Comparison of ENCODE assay signal across 8 cellular contexts in genomic region chr2:177243073-177243472, GRCh38. TPM values are rescaled to one million over a fixed set of nuclear protein-coding genes. Genes with fewer than 3 reads are reported as not detected.
DNase-seq lines count a peak whose midpoint lies in the region; ATAC-seq and TF ChIP-seq lines count a peak whose summit lies in the region.

No MANE protein-coding gene starts in this region.

- WGBS in body of pancreas, 2 donors: 88 to 95% methylated on average over 3 of the region's 3 CpGs
- WGBS in mesodermal cell (ENCODE audit: insufficient coverage in 2 of 2), 2 experiments: 97% methylated on average over 2 of the region's 3 CpGs; no CpG with 5 or more reads in 1 of the 2 experiments

- no peaks in the 10 kb centered on the region for H3K36me3 ChIP-seq in body of pancreas (replicated peaks in 1 of 2; ENCODE audit: insufficient read depth in 1 of 2, low read depth in 2 of 2)
- H3K36me3 ChIP-seq in mesodermal cell (ENCODE audit: control insufficient read depth, insufficient read depth, low read length): peaks cover 10% of the 10 kb centered on the region
- H3K36me3 ChIP-seq in tibial artery: no peaks in the 10 kb centered on the region

- peaks cover 23% of the 10 kb centered on the region for H3K36me3 Mint-ChIP-seq in activated CD8-positive, alpha-beta memory T cell treated with anti-CD3 and anti-CD28 coated beads, Interleukin-2, amount 10 ng/mL, durations not matched to agents 7 days and 5 days

- no peak for TF ChIP-seq POLR2A in body of pancreas (IDR thresholded peaks at IDR 0.05)

- H3K27ac Mint-ChIP-seq in activated CD8-positive, alpha-beta memory T cell treated with anti-CD3 and anti-CD28 coated beads, Interleukin-2, amount 10 ng/mL, durations not matched to agents 7 days and 5 days: peak overlapping the region; percentile 13

- no peak for ATAC-seq in activated CD8-positive, alpha-beta memory T cell treated with anti-CD3 and anti-CD28 coated beads, Interleukin-2, amount 10 ng/mL, durations not matched to agents 7 days and 5 days
- ATAC-seq in body of pancreas (no peak), HG02588 (IDR thresholded peaks at IDR 0.05; ENCODE audit: unreplicated experiment) (no peak)

- DNase-seq in activated CD8-positive, alpha-beta memory T cell treated with anti-CD3 and anti-CD28 coated beads, Interleukin-2, amount 10 ng/mL, durations not matched to agents 7 days and 5 days: no peak
- no peak for DNase-seq in activated CD8-positive, alpha-beta memory T cell treated with anti-CD3 and anti-CD28 coated beads, Interleukin-2, amount 50 U/mL, for 4 hours
- no peak for DNase-seq in body of pancreas
- no peak for DNase-seq in tibial artery
- no peak for DNase-seq in stimulated activated CD4-positive, alpha-beta T cell treated with anti-CD3 and anti-CD28 coated beads, Interleukin-2, amount 100 ng/mL, for 24 hours
- DNase-seq in retina: no peak

- H3K27me3 Mint-ChIP-seq in activated CD8-positive, alpha-beta memory T cell treated with anti-CD3 and anti-CD28 coated beads, Interleukin-2, amount 10 ng/mL, durations not matched to agents 7 days and 5 days: no peaks in the 10 kb centered on the region

- H3K4me1 ChIP-seq in body of pancreas: peaks cover 86% of the 10 kb centered on the region
- H3K4me1 ChIP-seq in mesodermal cell (ENCODE audit: control insufficient read depth, insufficient read depth, low read length, poor library complexity, severe bottlenecking): peaks cover 49% of the 10 kb centered on the region
- peaks cover 8 to 98% (median 80%) of the 10 kb centered on the region in 4 donors for H3K4me1 ChIP-seq in tibial artery

- H3K9me3 ChIP-seq in body of pancreas (no peaks in the 10 kb centered on the region), mesodermal cell (ENCODE audit: control insufficient read depth, low read length) (no peaks in the 10 kb centered on the region), tibial artery (no peaks in the 10 kb centered on the region)

- no peaks in the 10 kb centered on the region for H3K27me3 ChIP-seq in body of pancreas
- H3K27me3 ChIP-seq in tibial artery: no peaks in the 10 kb centered on the region

- peaks cover 69% of the 10 kb centered on the region for H3K4me1 Mint-ChIP-seq in activated CD8-positive, alpha-beta memory T cell treated with anti-CD3 and anti-CD28 coated beads, Interleukin-2, amount 10 ng/mL, durations not matched to agents 7 days and 5 days

- TF ChIP-seq CTCF in body of pancreas (IDR thresholded peaks at IDR 0.05): no peak
- no peak for TF ChIP-seq CTCF in tibial artery (IDR thresholded peaks at IDR 0.05)

- no peaks in the 10 kb centered on the region for H3K9me3 Mint-ChIP-seq in activated CD8-positive, alpha-beta memory T cell treated with anti-CD3 and anti-CD28 coated beads, Interleukin-2, amount 10 ng/mL, durations not matched to agents 7 days and 5 days (ENCODE audit: low read depth)

- intact Hi-C loops in body of pancreas (cut with DNase I): no loop called here
- intact Hi-C loops in tibial artery (cut with DNase I; ENCODE audit: low total_unique reads): no loop called here

- no peak overlapping the region for H3K4me3 Mint-ChIP-seq in activated CD8-positive, alpha-beta memory T cell treated with anti-CD3 and anti-CD28 coated beads, Interleukin-2, amount 10 ng/mL, durations not matched to agents 7 days and 5 days

- CTCF ChIA-PET in activated CD8-positive, alpha-beta memory T cell treated with anti-CD3 and anti-CD28 coated beads, Interleukin-2, amount 10 ng/mL, durations not matched to agents 7 days and 5 days (lab: Charles Lee): interaction anchor here (1.9 kb wide), 1 partner anchor 20 kb away, joined by 8 read pairs; no protein-coding TSS in a partner anchor

- H3K4me3 ChIP-seq in body of pancreas (no peak overlapping the region), mesodermal cell (ENCODE audit: extremely low read depth, insufficient read depth, low read length, poor library complexity, severe bottlenecking) (no peak overlapping the region), tibial artery (peak overlapping the region in 1 of 2 donors; percentile 13)

- H3K27ac ChIP-seq in body of pancreas (peak overlapping the region; percentile 60 to 84 (median 74)), mesodermal cell (ENCODE audit: low read depth, low read length, severe bottlenecking) (peak overlapping the region; percentile 98), tibial artery (peak overlapping the region; percentile 64 to 78)

RNA-seq across cellular contexts. Expression of gene NFE2L2, which starts 21.5 kb away (rescaled TPM):
- 10 to 100 TPM; 56.5 to 58.9 TPM for total RNA-seq in activated CD8-positive, alpha-beta memory T cell treated with anti-CD3 and anti-CD28 coated beads, Interleukin-2, amount 10 ng/mL, durations not matched to agents 7 days and 5 days
- 10 to 100 TPM; 45.1 to 55.4 TPM for total RNA-seq in body of pancreas
- 61.6 TPM for polyA plus RNA-seq in mesodermal cell (2013, experiment 1 of 2)
- polyA plus RNA-seq in mesodermal cell (2013, experiment 2 of 2): 60.5 TPM

RNA-seq across cellular contexts. Expression of gene HNRNPA3, which starts 30.5 kb away (rescaled TPM):
- total RNA-seq in activated CD8-positive, alpha-beta memory T cell treated with anti-CD3 and anti-CD28 coated beads, Interleukin-2, amount 10 ng/mL, durations not matched to agents 7 days and 5 days: 100 to 1,000 TPM; 298 to 320 TPM
- 10 to 100 TPM; 44.1 to 58.0 TPM for total RNA-seq in body of pancreas
- 280 TPM for polyA plus RNA-seq in mesodermal cell (2013, experiment 1 of 2)
- polyA plus RNA-seq in mesodermal cell (2013, experiment 2 of 2): 290 TPM

Comparison
In these comparisons a context has a peak if more than half of its experiments do, and no peak if none do; other contexts are left out.
1. RNA of gene HNRNPA3, which starts 30.5 kb away (total RNA-seq): 298 to 320 TPM in activated CD8-positive, alpha-beta memory T cell treated with anti-CD3 and anti-CD28 coated beads, Interleukin-2, amount 10 ng/mL, durations not matched to agents 7 days and 5 days; 44.1 to 58.0 TPM in body of pancreas; every median in the first group is over 4 times any median in the second.
2. Peak in every context shown above with its lines, with median percentiles within 50 percentile points of each other: H3K27ac ChIP-seq.